ENCODE assay signal across 15 cellular contexts in genomic region chr11:72425053-72425980, GRCh38. TPM values are rescaled to one million over a fixed set of nuclear protein-coding genes. Genes with fewer than 3 reads are reported as not detected.
DNase-seq lines count a peak whose midpoint lies in the region; ATAC-seq and TF ChIP-seq lines count a peak whose summit lies in the region.
"Had no signal": no experiment of that assay in that cellular context is flagged by ENCODE, and none has a peak within 500 bp of the region (broad histone marks: within the 10 kb centered on the region; RNA-seq: fewer than 3 reads in every experiment).

No MANE protein-coding gene starts in this region.

- H3K4me1 ChIP-seq in BLaER1 treated with 17β-estradiol and CSF1 and Interleukin-3, amounts not matched to agents 10 nM and 100 nM, result peaks cover 21 to 64% (median 37%) of the 10 kb centered on the region in 10 experiments
- H3K4me1 ChIP-seq in DOHH2 (ENCODE audit: control insufficient read depth, low read length), result peaks cover 19% of the 10 kb centered on the region
- H3K4me1 ChIP-seq in OCI-LY3 (ENCODE audit: low read length), result no peaks in the 10 kb centered on the region

- intact Hi-C loops in left ventricle myocardium superior (cut with micrococcal nuclease), result no loop called here

- H3K9ac ChIP-seq in BLaER1 treated with 17β-estradiol and CSF1 and Interleukin-3, amounts not matched to agents 10 nM and 100 nM, result peak overlapping the region in 5 of 11 experiments; percentile 8 to 28 (median 22); a peak in 4 of 22 replicates
- H3K9ac ChIP-seq in OCI-LY3 (ENCODE audit: low read length), result no peak overlapping the region

- peaks cover 0 to 84% (median 57%) of the 10 kb centered on the region in 11 experiments; a peak in 17 of 22 replicates for H4K20me1 ChIP-seq in BLaER1 treated with 17β-estradiol and CSF1 and Interleukin-3, amounts not matched to agents 10 nM and 100 nM
- H4K20me1 ChIP-seq in DOHH2 (ENCODE audit: control insufficient read depth, insufficient read depth, low read depth, low read length) (no peaks in the 10 kb centered on the region), OCI-LY3 (ENCODE audit: insufficient read depth, low read length) (no peaks in the 10 kb centered on the region)

- H3K27ac ChIP-seq in BLaER1 treated with 17β-estradiol and CSF1 and Interleukin-3, amounts not matched to agents 10 nM and 100 nM, result peak overlapping the region in 7 of 11 experiments; percentile 3 to 35 (median 11); a peak in 5 of 22 replicates
- H3K27ac ChIP-seq in DOHH2 (ENCODE audit: low read depth, low read length) (no peak overlapping the region), OCI-LY3 (ENCODE audit: low read length) (no peak overlapping the region)
- H3K27ac ChIP-seq: thoracic aorta had no signal

- no peaks in the 10 kb centered on the region for H3K9me2 ChIP-seq in DOHH2 (replicated peaks; ENCODE audit: control insufficient read depth, low read length)

- H3K36me3 ChIP-seq in BLaER1 treated with 17β-estradiol and CSF1 and Interleukin-3, amounts not matched to agents 10 nM and 100 nM, result peaks cover 45 to 97% (median 80%) of the 10 kb centered on the region in 11 experiments
- H3K36me3 ChIP-seq in DOHH2 (ENCODE audit: control insufficient read depth, low read length), result peaks cover 8% of the 10 kb centered on the region; the same call in 1 of the 2 replicates
- peaks cover 26% of the 10 kb centered on the region for H3K36me3 ChIP-seq in OCI-LY3 (replicated peaks; ENCODE audit: low read depth, low read length)

- no peaks in the 10 kb centered on the region for H3F3A ChIP-seq in DOHH2 (ENCODE audit: control insufficient read depth, insufficient read depth)

- no peaks in the 10 kb centered on the region for H3K27me3 ChIP-seq in BLaER1 treated with 17β-estradiol and CSF1 and Interleukin-3, amounts not matched to agents 10 nM and 100 nM
- H3K27me3 ChIP-seq in DOHH2 (ENCODE audit: control insufficient read depth, low read length), result no peaks in the 10 kb centered on the region
- H3K27me3 ChIP-seq in OCI-LY3 (ENCODE audit: low read depth, low read length), result no peaks in the 10 kb centered on the region
- H3K27me3 ChIP-seq: BE2C, MG63 had no signal

- DNase-seq in left ventricle myocardium superior (no peak), foreskin fibroblast (no peak), NCI-H2107 treated with DMSO at 0.1 percent for 48 hours (lab: John Stamatoyannopoulos, UW; ENCODE audit: unreplicated experiment) (no peak)
- no peak for DNase-seq in activated CD4-positive, alpha-beta T cell treated with anti-CD3 and anti-CD28 coated beads for 1 hour
- DNase-seq: activated CD4-positive, alpha-beta T cell treated with anti-CD3 and anti-CD28 coated beads for 48 hours; activated T-cell treated with anti-CD3 and anti-CD28 coated beads, Interleukin-2, amount 50 U/mL, for 4 hours; BE2C; kidney glomerular epithelial cell; MG63; T-helper 1 cell had no signal

- ATAC-seq in left ventricle myocardium superior, result peak; percentile 79
- no peak for ATAC-seq in HG02840 (IDR thresholded peaks at IDR 0.05; ENCODE audit: low FRiP score, unreplicated experiment)
- ATAC-seq: activated T-cell treated with anti-CD3 and anti-CD28 coated beads, Interleukin-2, amount 50 U/mL, for 4 hours had no signal

- H3K4me3 ChIP-seq in BLaER1 treated with 17β-estradiol and CSF1 and Interleukin-3, amounts not matched to agents 10 nM and 100 nM, result no peak overlapping the region
- H3K4me3 ChIP-seq in DOHH2 (ENCODE audit: low read length), result no peak overlapping the region
- H3K4me3 ChIP-seq in OCI-LY3 (ENCODE audit: low read length), result no peak overlapping the region
- no peak overlapping the region for H3K4me3 ChIP-seq in foreskin fibroblast (ENCODE audit: low read depth in 1 of 2, low read length in 2 of 2)
- H3K4me3 ChIP-seq: MG63, thoracic aorta had no signal

- no peaks in the 10 kb centered on the region for H3K9me3 ChIP-seq in BLaER1 treated with 17β-estradiol and CSF1 and Interleukin-3, amounts not matched to agents 10 nM and 100 nM (replicated peaks in 1 of 11)
- H3K9me3 ChIP-seq in DOHH2 (ENCODE audit: control insufficient read depth, insufficient read depth, low read length), result no peaks in the 10 kb centered on the region
- H3K9me3 ChIP-seq in OCI-LY3 (ENCODE audit: insufficient read depth, low read length), result no peaks in the 10 kb centered on the region
- H3K9me3 ChIP-seq: BE2C, MG63, thoracic aorta had no signal

- H3K4me2 ChIP-seq in BLaER1 treated with 17β-estradiol and CSF1 and Interleukin-3, amounts not matched to agents 10 nM and 100 nM, result peak overlapping the region; percentile 10 to 68 (median 56); a peak in 18 of 22 replicates
- peak overlapping the region; percentile 24; the same call in 1 of the 2 replicates for H3K4me2 ChIP-seq in DOHH2 (ENCODE audit: low read length)
- no peak overlapping the region for H3K4me2 ChIP-seq in OCI-LY3 (ENCODE audit: low read length)

- no peak overlapping the region for H2AFZ ChIP-seq in OCI-LY3 (ENCODE audit: low read depth, low read length)

- H3K79me2 ChIP-seq in DOHH2 (ENCODE audit: control insufficient read depth, low read length) (no peaks in the 10 kb centered on the region), OCI-LY3 (ENCODE audit: low read length) (0 out of 2 replicates have a peak, but pooled peaks cover 6% of the 10 kb centered on the region)

- TF ChIP-seq CTCF in DOHH2 (IDR thresholded peaks at IDR 0.05; ENCODE audit: low read depth, low read length, poor library complexity, severe bottlenecking), result no peak
- TF ChIP-seq CTCF in OCI-LY3 (IDR thresholded peaks at IDR 0.05; ENCODE audit: low read depth, low read length), result peak; percentile 23; the same call in 1 of the 2 replicates
- TF ChIP-seq CTCF in foreskin fibroblast (IDR thresholded peaks at IDR 0.05; ENCODE audit: low read depth, low read length), result no peak

RNA-seq across cellular contexts. Expression of gene CLPB, which starts 9.0 kb away (rescaled TPM):
- total RNA-seq in left ventricle myocardium superior, result 16.4 TPM

Comparison
In these comparisons a context has a peak if more than half of its experiments do, and no peak if none do; other contexts are left out.
1. H3K27ac ChIP-seq: peak in BLaER1 treated with 17β-estradiol and CSF1 and Interleukin-3, amounts not matched to agents 10 nM and 100 nM (7 of 11); none in DOHH2 (single experiment) and OCI-LY3 (single experiment).